Comparison of ENCODE assay signal across 9 cellular contexts in the genomic region with DNA sequence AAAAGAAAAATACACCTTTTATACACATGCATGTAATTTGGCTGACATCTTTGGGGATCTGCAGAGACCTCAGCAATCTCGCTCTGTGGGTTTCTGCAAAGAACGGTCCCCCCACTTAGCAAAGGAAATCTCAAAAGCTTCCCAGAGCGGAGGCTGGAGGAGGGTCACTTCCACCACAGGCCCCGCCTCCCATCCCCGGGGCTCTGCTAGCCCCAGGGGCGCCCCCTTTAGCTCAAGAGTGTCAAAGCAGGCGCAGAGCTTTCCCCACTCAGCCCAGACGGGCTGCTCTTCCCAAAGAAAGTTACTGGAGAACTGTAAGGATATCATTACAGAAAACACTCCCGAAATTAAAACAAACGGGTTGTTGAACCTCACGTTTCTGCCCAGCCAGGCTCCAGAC. TPM values are rescaled to one million over a fixed set of nuclear protein-coding genes. Genes with fewer than 3 reads are reported as not detected.
DNase-seq lines count a peak whose midpoint lies in the region; ATAC-seq, FAIRE-seq and TF ChIP-seq lines count a peak whose summit lies in the region.
"Had no signal": no experiment of that assay in that cellular context is flagged by ENCODE, and none has a peak within 500 bp of the region (broad histone marks: within the 10 kb centered on the region; RNA-seq: fewer than 3 reads in every experiment).

No MANE protein-coding gene starts in this region.

- H3K27ac Mint-ChIP-seq in activated CD4-positive, alpha-beta T cell treated with anti-CD3 and anti-CD28 coated beads, Interleukin-2, amount 10 ng/mL, durations not matched to agents 7 days and 5 days, result no peak overlapping the region
- H3K27ac Mint-ChIP-seq in type B pancreatic cell, result no peak overlapping the region

- no peaks in the 10 kb centered on the region for H3K27me3 Mint-ChIP-seq in activated CD4-positive, alpha-beta T cell treated with anti-CD3 and anti-CD28 coated beads, Interleukin-2, amount 10 ng/mL, durations not matched to agents 7 days and 5 days
- peaks cover 19% of the 10 kb centered on the region for H3K27me3 Mint-ChIP-seq in type B pancreatic cell

- ATAC-seq in GM21447 (IDR thresholded peaks at IDR 0.05; ENCODE audit: unreplicated experiment) (no peak), HG03432 (IDR thresholded peaks at IDR 0.05; ENCODE audit: unreplicated experiment) (no peak)

- H3K9me3 Mint-ChIP-seq in activated CD4-positive, alpha-beta T cell treated with anti-CD3 and anti-CD28 coated beads, Interleukin-2, amount 10 ng/mL, durations not matched to agents 7 days and 5 days, result no peaks in the 10 kb centered on the region
- H3K9me3 Mint-ChIP-seq in type B pancreatic cell, result no peaks in the 10 kb centered on the region

- CTCF ChIA-PET in activated CD4-positive, alpha-beta T cell treated with anti-CD3 and anti-CD28 coated beads, Interleukin-2, amount 10 ng/mL, durations not matched to agents 7 days and 5 days (lab: Charles Lee), result interaction anchor here (1.8 kb wide), 1 partner anchor 10 kb away, joined by 5 read pairs; no protein-coding TSS in a partner anchor

- POLR2A ChIA-PET in activated CD4-positive, alpha-beta T cell treated with anti-CD3 and anti-CD28 coated beads, Interleukin-2, amount 10 ng/mL, durations not matched to agents 7 days and 5 days (lab: Charles Lee), result no interaction called here

- no peaks in the 10 kb centered on the region for H3K4me1 Mint-ChIP-seq in activated CD4-positive, alpha-beta T cell treated with anti-CD3 and anti-CD28 coated beads, Interleukin-2, amount 10 ng/mL, durations not matched to agents 7 days and 5 days
- H3K4me1 Mint-ChIP-seq in type B pancreatic cell (ENCODE audit: unreplicated experiment), result peaks cover 9% of the 10 kb centered on the region

- peak; percentile 68 for TF ChIP-seq CTCF in type B pancreatic cell (conservative IDR thresholded peaks at IDR 0.05)

- no peak overlapping the region for H3K4me3 Mint-ChIP-seq in activated CD4-positive, alpha-beta T cell treated with anti-CD3 and anti-CD28 coated beads, Interleukin-2, amount 10 ng/mL, durations not matched to agents 7 days and 5 days
- no peak overlapping the region for H3K4me3 Mint-ChIP-seq in type B pancreatic cell

- H3K36me3 Mint-ChIP-seq in activated CD4-positive, alpha-beta T cell treated with anti-CD3 and anti-CD28 coated beads, Interleukin-2, amount 10 ng/mL, durations not matched to agents 7 days and 5 days (ENCODE audit: low read depth), result no peaks in the 10 kb centered on the region
- no peaks in the 10 kb centered on the region for H3K36me3 Mint-ChIP-seq in type B pancreatic cell

- DNase-seq in AG08395 (ENCODE audit: low spot score) (peak; percentile 40), H54 (ENCODE audit: insufficient read length, low spot score) (peak; percentile 76), iPS-NIHi11 (ENCODE audit: low spot score) (peak; percentile 92), type B pancreatic cell (ENCODE audit: extremely low spot score, unreplicated experiment) (no peak), NOMO-1 treated with dmso at 0.1 percent for 144 hours (lab: John Stamatoyannopoulos, UW; ENCODE audit: unreplicated experiment) (no peak)
- peak; percentile 31 for DNase-seq in activated CD4-positive, alpha-beta T cell treated with anti-CD3 and anti-CD28 coated beads, Interleukin-2, amount 10 ng/mL, durations not matched to agents 7 days and 5 days

- TF ChIP-seq POLR2A in H54 (IDR thresholded peaks at IDR 0.05; ENCODE audit: low read depth, low read length), result no peak

- FAIRE-seq in H54 (lab: Jason Lieb, UNC), result no peak

RNA-seq across cellular contexts. Expression of gene SLC13A5, which starts 11.4 kb away (rescaled TPM):
- not detected for total RNA-seq in activated CD4-positive, alpha-beta T cell treated with anti-CD3 and anti-CD28 coated beads, Interleukin-2, amount 10 ng/mL, durations not matched to agents 7 days and 5 days
- 2.2 and 2.9 TPM in 2 replicates for total RNA-seq in type B pancreatic cell (ENCODE audit: low replicate concordance)
- total RNA-seq: renal cortical epithelial cell had no signal

RNA-seq across cellular contexts. Expression of gene C17orf100, which starts 50.2 kb away (rescaled TPM):
- total RNA-seq in activated CD4-positive, alpha-beta T cell treated with anti-CD3 and anti-CD28 coated beads, Interleukin-2, amount 10 ng/mL, durations not matched to agents 7 days and 5 days, result 1 to 10 TPM; 1.9 to 2.5 TPM
- 3.9 and 4.3 TPM in 2 replicates for total RNA-seq in type B pancreatic cell (ENCODE audit: low replicate concordance)

RNA-seq across cellular contexts. Expression of gene MED31, which starts 50.3 kb away (rescaled TPM):
- 10 to 100 TPM; 19.4 to 20.3 TPM for total RNA-seq in activated CD4-positive, alpha-beta T cell treated with anti-CD3 and anti-CD28 coated beads, Interleukin-2, amount 10 ng/mL, durations not matched to agents 7 days and 5 days
- 17.6 and 25.3 TPM in 2 replicates for total RNA-seq in type B pancreatic cell (ENCODE audit: low replicate concordance)

RNA-seq across cellular contexts. Expression of gene XAF1, which starts 54.1 kb away (rescaled TPM):
- 100 to 1,000 TPM; 446 to 497 TPM for total RNA-seq in activated CD4-positive, alpha-beta T cell treated with anti-CD3 and anti-CD28 coated beads, Interleukin-2, amount 10 ng/mL, durations not matched to agents 7 days and 5 days
- total RNA-seq in type B pancreatic cell (ENCODE audit: low replicate concordance), result 2.1 and 7.8 TPM in 2 replicates

Comparison
In these comparisons a context has a peak if more than half of its experiments do, and no peak if none do; other contexts are left out.
1. DNase-seq: peak in AG08395 (single experiment), H54 (single experiment), activated CD4-positive, alpha-beta T cell treated with anti-CD3 and anti-CD28 coated beads, Interleukin-2, amount 10 ng/mL, durations not matched to agents 7 days and 5 days (single experiment) and iPS-NIHi11 (single experiment); none in type B pancreatic cell (single experiment) and NOMO-1 treated with dmso at 0.1 percent for 144 hours (single experiment).